Comparison of ENCODE assay signal across 11 cellular contexts in genomic region chr16:83701494-83701893, GRCh38.
A peak's percentile ranks its signal among the peaks of the same experiment; 100 is the strongest.
DNase-seq lines count a peak whose midpoint lies in the region; ATAC-seq and TF ChIP-seq lines count a peak whose summit lies in the region.
"Had no signal": no experiment of that assay in that cellular context is flagged by ENCODE, and none has a peak within 500 bp of the region (broad histone marks: within the 10 kb centered on the region; RNA-seq: fewer than 3 reads in every experiment).

No MANE protein-coding gene starts in this region.

- H3K4me3 ChIP-seq in cardiac fibroblast (replicated peaks in 1 of 2; ENCODE audit: low read depth in 2 of 2, low read length in 2 of 2) (no peak overlapping the region), prostate gland (no peak overlapping the region), stomach (no peak overlapping the region)

- H3K9me3 ChIP-seq in prostate gland (no peaks in the 10 kb centered on the region), stomach (peaks cover 0 to 6% (median 0%) of the 10 kb centered on the region in 4 donors)

- no peaks in the 10 kb centered on the region for H3K4me1 Mint-ChIP-seq in activated CD4-positive, alpha-beta T cell treated with anti-CD3 and anti-CD28 coated beads, Interleukin-2, amount 10 ng/mL, durations not matched to agents 24 days and 14 days
- H3K4me1 Mint-ChIP-seq: B cell; central memory CD8-positive, alpha-beta T cell had no signal

- H3K36me3 Mint-ChIP-seq in activated CD4-positive, alpha-beta T cell treated with anti-CD3 and anti-CD28 coated beads, Interleukin-2, amount 10 ng/mL, durations not matched to agents 24 days and 14 days (ENCODE audit: low read depth) = no peaks in the 10 kb centered on the region

- H3K27ac ChIP-seq in prostate gland = no peak overlapping the region
- H3K27ac ChIP-seq in stomach = no peak overlapping the region

- no peak for TF ChIP-seq POLR2A in prostate gland (IDR thresholded peaks at IDR 0.05)
- TF ChIP-seq POLR2A in stomach (IDR thresholded peaks at IDR 0.05) = no peak

- H3K36me3 ChIP-seq in prostate gland = no peaks in the 10 kb centered on the region
- H3K36me3 ChIP-seq in stomach = no peaks in the 10 kb centered on the region

- no peak for TF ChIP-seq EP300 in stomach (IDR thresholded peaks at IDR 0.05)

- no peaks in the 10 kb centered on the region for H3K27me3 Mint-ChIP-seq in activated CD4-positive, alpha-beta T cell treated with anti-CD3 and anti-CD28 coated beads, Interleukin-2, amount 10 ng/mL, durations not matched to agents 24 days and 14 days

- intact Hi-C loops in activated CD4-positive, alpha-beta T cell treated with anti-CD3 and anti-CD28 coated beads, Interleukin-2, amount 10 ng/mL, durations not matched to agents 24 days and 14 days (cut with micrococcal nuclease) = no loop called here
- intact Hi-C loops in prostate gland (cut with DNase I) = no loop called here
- intact Hi-C loops in stomach (cut with DNase I; ENCODE audit: low total_unique reads) = no loop called here

- H3K4me1 ChIP-seq in prostate gland (replicated peaks) = no peaks in the 10 kb centered on the region
- no peaks in the 10 kb centered on the region for H3K4me1 ChIP-seq in stomach

- H3K27me3 ChIP-seq in prostate gland (replicated peaks; ENCODE audit: insufficient read depth) = no peaks in the 10 kb centered on the region
- H3K27me3 ChIP-seq in stomach = peaks cover 0 to 7% (median 0%) of the 10 kb centered on the region in 3 donors

- peak; percentile 74 for DNase-seq in activated CD4-positive, alpha-beta T cell treated with anti-CD3 and anti-CD28 coated beads, Interleukin-2, amount 10 ng/mL, durations not matched to agents 24 days and 14 days
- DNase-seq in activated CD4-positive, alpha-beta T cell treated with anti-CD3 and anti-CD28 coated beads for 1 hour = no peak
- DNase-seq in NCI-H1048 (lab: John Stamatoyannopoulos, UW) (peak; percentile 23), cardiac fibroblast (ENCODE audit: low read depth in 2 of 2) (peak; percentile 46 to 49), prostate gland (ENCODE audit: low spot score) (peak; percentile 8), stomach (no peak), GM19238 (ENCODE audit: insufficient read length, low spot score) (no peak)
- DNase-seq: NK-92 treated with Interleukin-12 subunit alpha and Interleukin-12 subunit beta, amount 100 ng/mL, for 24 hours had no signal

- TF ChIP-seq CTCF in cardiac fibroblast (IDR thresholded peaks at IDR 0.05; ENCODE audit: low read depth, low read length) (no peak), prostate gland (IDR thresholded peaks at IDR 0.05) (no peak), stomach (IDR thresholded peaks at IDR 0.05) (no peak)

- no peak for ATAC-seq in HG03175 (IDR thresholded peaks at IDR 0.05; ENCODE audit: unreplicated experiment)

- no peak overlapping the region for H3K27ac Mint-ChIP-seq in activated CD4-positive, alpha-beta T cell treated with anti-CD3 and anti-CD28 coated beads, Interleukin-2, amount 10 ng/mL, durations not matched to agents 24 days and 14 days
- H3K27ac Mint-ChIP-seq: B cell had no signal

- WGBS in prostate gland = 45% methylated on average over 9 of the region's 9 CpGs
- WGBS in stomach, 5 donors = 19 to 46% (median 37%) methylated on average over 9 of the region's 9 CpGs

- H3K4me3 Mint-ChIP-seq in activated CD4-positive, alpha-beta T cell treated with anti-CD3 and anti-CD28 coated beads, Interleukin-2, amount 10 ng/mL, durations not matched to agents 24 days and 14 days = no peak overlapping the region
- H3K4me3 Mint-ChIP-seq: B cell; central memory CD8-positive, alpha-beta T cell had no signal

- peaks cover 6% of the 10 kb centered on the region for H3K9me3 Mint-ChIP-seq in activated CD4-positive, alpha-beta T cell treated with anti-CD3 and anti-CD28 coated beads, Interleukin-2, amount 10 ng/mL, durations not matched to agents 24 days and 14 days

Comparison
In these comparisons a context has a peak if more than half of its experiments do, and no peak if none do; other contexts are left out.
1. DNase-seq: peak in activated CD4-positive, alpha-beta T cell treated with anti-CD3 and anti-CD28 coated beads, Interleukin-2, amount 10 ng/mL, durations not matched to agents 24 days and 14 days (single experiment), NCI-H1048 (single experiment), cardiac fibroblast (2 of 2) and prostate gland (single experiment); none in activated CD4-positive, alpha-beta T cell treated with anti-CD3 and anti-CD28 coated beads for 1 hour (single experiment), stomach (single experiment) and GM19238 (single experiment).